20 cellular contexts compared by ENCODE assay signal in genomic region chr15:58842713-58843396, GRCh38.
"Had no signal": no experiment of that assay in that cellular context is flagged by ENCODE, and none has a peak within 500 bp of the region (broad histone marks: within the 10 kb centered on the region; RNA-seq: fewer than 3 reads in every experiment).

No MANE protein-coding gene starts in this region.

- ATAC-seq: activated CD8-positive, alpha-beta T cell treated with anti-CD3 and anti-CD28 coated beads, Interleukin-2, amount 10 ng/mL, durations not matched to agents 7 days and 5 days; activated naive CD8-positive, alpha-beta T cell treated with anti-CD3 and anti-CD28 coated beads, Interleukin-2, amount 50 U/mL, for 24 hours; effector memory CD8-positive, alpha-beta T cell; left ventricle myocardium superior; mucosa of descending colon; stimulated activated naive CD8-positive, alpha-beta T cell treated with anti-CD3 and anti-CD28 coated beads, Interleukin-15, Interleukin-2, amounts not matched to agents 100 U/mL and 50 U/mL, for 24 hours had no signal

- H3K27me3 ChIP-seq: tibial artery had no signal

- DNase-seq: activated B cell treated with CpG ODN at 0.5 μM for 24 hours; activated CD4-positive, alpha-beta T cell treated with anti-CD3 and anti-CD28 coated beads for 4 hours; activated CD8-positive, alpha-beta memory T cell treated with anti-CD3 and anti-CD28 coated beads, Interleukin-2, amount 50 U/mL, for 4 hours; activated CD8-positive, alpha-beta T cell treated with anti-CD3 and anti-CD28 coated beads, Interleukin-2, amount 10 ng/mL, durations not matched to agents 7 days and 5 days; activated effector memory CD4-positive, alpha-beta T cell treated with Interleukin-2 at 50 U/mL for 16 hours; activated naive CD4-positive, alpha-beta T cell treated with anti-CD3 and anti-CD28 coated beads, Interleukin-2, amount 10 ng/mL, durations not matched to agents 7 days and 5 days; activated naive CD8-positive, alpha-beta T cell treated with anti-CD3 and anti-CD28 coated beads, Interleukin-2, amount 50 U/mL, for 24 hours; activated T-cell treated with anti-CD3 and anti-CD28 coated beads, Interleukin-2, amount 50 U/mL, for 48 hours; anterior cingulate cortex; caudate nucleus; effector memory CD8-positive, alpha-beta T cell; left ventricle myocardium superior; mesenchymal stem cell; mucosa of descending colon; naive B cell; stimulated activated naive CD8-positive, alpha-beta T cell treated with anti-CD3 and anti-CD28 coated beads, Interleukin-15, Interleukin-2, amounts not matched to agents 100 U/mL and 50 U/mL, for 24 hours; substantia nigra; tibial artery had no signal

- H3K27me3 Mint-ChIP-seq: activated B cell treated with CpG ODN at 0.5 μM for 24 hours; activated naive CD4-positive, alpha-beta T cell treated with anti-CD3 and anti-CD28 coated beads, Interleukin-2, amount 10 ng/mL, durations not matched to agents 7 days and 5 days; activated naive CD8-positive, alpha-beta T cell treated with anti-CD3 and anti-CD28 coated beads, Interleukin-2, amount 50 U/mL, for 24 hours; brain; effector memory CD8-positive, alpha-beta T cell; naive B cell had no signal

- H3K4me3 Mint-ChIP-seq: activated B cell treated with CpG ODN at 0.5 μM for 24 hours; activated CD8-positive, alpha-beta T cell treated with anti-CD3 and anti-CD28 coated beads, Interleukin-2, amount 10 ng/mL, durations not matched to agents 7 days and 5 days; activated naive CD4-positive, alpha-beta T cell treated with anti-CD3 and anti-CD28 coated beads, Interleukin-2, amount 10 ng/mL, durations not matched to agents 7 days and 5 days; activated naive CD8-positive, alpha-beta T cell treated with anti-CD3 and anti-CD28 coated beads, Interleukin-2, amount 50 U/mL, for 24 hours; brain; effector memory CD8-positive, alpha-beta T cell; neural crest cell had no signal

- H3K27ac ChIP-seq: tibial artery had no signal

- H3K4me3 ChIP-seq: mucosa of descending colon, tibial artery had no signal

- H3K4me1 Mint-ChIP-seq: activated naive CD4-positive, alpha-beta T cell treated with anti-CD3 and anti-CD28 coated beads, Interleukin-2, amount 10 ng/mL, durations not matched to agents 7 days and 5 days; activated naive CD8-positive, alpha-beta T cell treated with anti-CD3 and anti-CD28 coated beads, Interleukin-2, amount 50 U/mL, for 24 hours; brain; neural crest cell had no signal

- H3K27ac Mint-ChIP-seq: activated B cell treated with CpG ODN at 0.5 μM for 24 hours; activated CD8-positive, alpha-beta T cell treated with anti-CD3 and anti-CD28 coated beads, Interleukin-2, amount 10 ng/mL, durations not matched to agents 7 days and 5 days; activated naive CD4-positive, alpha-beta T cell treated with anti-CD3 and anti-CD28 coated beads, Interleukin-2, amount 10 ng/mL, durations not matched to agents 7 days and 5 days; activated naive CD8-positive, alpha-beta T cell treated with anti-CD3 and anti-CD28 coated beads, Interleukin-2, amount 50 U/mL, for 24 hours; brain; effector memory CD8-positive, alpha-beta T cell had no signal

- H3K9me3 Mint-ChIP-seq: activated B cell treated with CpG ODN at 0.5 μM for 24 hours; activated naive CD4-positive, alpha-beta T cell treated with anti-CD3 and anti-CD28 coated beads, Interleukin-2, amount 10 ng/mL, durations not matched to agents 7 days and 5 days; activated naive CD8-positive, alpha-beta T cell treated with anti-CD3 and anti-CD28 coated beads, Interleukin-2, amount 50 U/mL, for 24 hours; effector memory CD8-positive, alpha-beta T cell; naive B cell; neural crest cell had no signal

- H3K4me1 ChIP-seq: tibial artery had no signal

- H3K9me3 ChIP-seq: mucosa of descending colon, tibial artery had no signal
